ENCODE assay signal across 8 cellular contexts in genomic region chr6:72620866-72621242, GRCh38. TPM values are rescaled to one million over a fixed set of nuclear protein-coding genes. Genes with fewer than 3 reads are reported as not detected.
DNase-seq lines count a peak whose midpoint lies in the region; ATAC-seq and TF ChIP-seq lines count a peak whose summit lies in the region.

No MANE protein-coding gene starts in this region.

- POLR2A ChIA-PET in naive thymus-derived CD4-positive, alpha-beta T cell (lab: Charles Lee), result interaction anchor here (0.6 to 1.2 kb wide), 3 partner anchors 8 to 899 kb away, joined by 3 to 4 read pairs (median 3); no protein-coding TSS in a partner anchor

- ATAC-seq in heart right ventricle, result peak in 3 of 8 donors; percentile 6 to 11 (median 11)
- ATAC-seq in left cardiac atrium, result no peak
- ATAC-seq in naive thymus-derived CD4-positive, alpha-beta T cell, result no peak
- ATAC-seq in aorta (ENCODE audit: low FRiP score), result peak; percentile 2
- ATAC-seq in HG02938 (IDR thresholded peaks at IDR 0.05; ENCODE audit: unreplicated experiment), result no peak

- no peaks in the 10 kb centered on the region for H3K27me3 Mint-ChIP-seq in naive thymus-derived CD4-positive, alpha-beta T cell

- 7 to 10% methylated on average over 17 of the region's 17 CpGs for WGBS in heart right ventricle, 2 donors
- 1 to 2% methylated on average over 17 of the region's 17 CpGs for WGBS in aorta, 2 donors

- peaks cover 39 to 66% (median 48%) of the 10 kb centered on the region in 7 donors for H3K4me1 Mint-ChIP-seq in naive thymus-derived CD4-positive, alpha-beta T cell

- peaks cover 0 to 40% (median 34%) of the 10 kb centered on the region in 9 donors for H3K4me1 ChIP-seq in heart right ventricle
- H3K4me1 ChIP-seq in breast epithelium, result peaks cover 6 to 8% of the 10 kb centered on the region in 2 donors
- H3K4me1 ChIP-seq in naive thymus-derived CD4-positive, alpha-beta T cell (ENCODE audit: control insufficient read depth in 2 of 2, insufficient read depth in 2 of 2, low read length in 2 of 2), result peaks cover 18 to 27% of the 10 kb centered on the region in 2 donors
- H3K4me1 ChIP-seq in aorta (ENCODE audit: control insufficient read depth in 1 of 2, insufficient read depth in 2 of 2, low read length in 2 of 2), result no peaks in the 10 kb centered on the region

- H3K4me3 ChIP-seq in heart right ventricle (peak overlapping the region in 8 of 10 donors; percentile 34 to 60 (median 48)), breast epithelium (peak overlapping the region; percentile 37 to 74 (median 54)), aorta (ENCODE audit: low read length in 2 of 2) (peak overlapping the region; percentile 59 to 60)
- peak overlapping the region; percentile 82 for H3K4me3 ChIP-seq in naive thymus-derived CD4-positive, alpha-beta T cell (ENCODE audit: low read length)

- H3K36me3 ChIP-seq in heart right ventricle (no peaks in the 10 kb centered on the region), breast epithelium (no peaks in the 10 kb centered on the region), aorta (ENCODE audit: control insufficient read depth in 1 of 2, insufficient read depth in 2 of 2, low read length in 1 of 2) (no peaks in the 10 kb centered on the region)
- H3K36me3 ChIP-seq in naive thymus-derived CD4-positive, alpha-beta T cell (ENCODE audit: control insufficient read depth in 2 of 3, insufficient read depth in 3 of 3, low read length in 3 of 3), result no peaks in the 10 kb centered on the region

- no peak overlapping the region for H3K27ac ChIP-seq in heart right ventricle
- H3K27ac ChIP-seq in breast epithelium, result no peak overlapping the region
- peak overlapping the region; percentile 52 for H3K27ac ChIP-seq in naive thymus-derived CD4-positive, alpha-beta T cell (ENCODE audit: low read depth, low read length)
- peak overlapping the region; percentile 13 to 15 for H3K27ac ChIP-seq in aorta (ENCODE audit: low read depth in 1 of 2, low read length in 2 of 2)

- H3K4me3 Mint-ChIP-seq in naive thymus-derived CD4-positive, alpha-beta T cell, result peak overlapping the region; percentile 90 to 100 (median 94)

- no peak for DNase-seq in heart right ventricle
- DNase-seq in left cardiac atrium, result no peak
- DNase-seq in breast epithelium (ENCODE audit: low spot score in 2 of 2), result no peak
- DNase-seq in naive thymus-derived CD4-positive, alpha-beta T cell, result peak in 6 of 9 donors; percentile 22 to 36 (median 28)
- DNase-seq in aorta, result peak; percentile 47 to 76
- no peak for DNase-seq in NCI-H146 treated with DMSO at 0.1 percent for 48 hours (lab: John Stamatoyannopoulos, UW; ENCODE audit: unreplicated experiment)
- DNase-seq in NCI-H1694 treated with DMSO at 0.1 percent for 48 hours (lab: John Stamatoyannopoulos, UW), result no peak

- H3K9me3 ChIP-seq in heart right ventricle (no peaks in the 10 kb centered on the region), breast epithelium (no peaks in the 10 kb centered on the region), aorta (ENCODE audit: control insufficient read depth, low read length) (no peaks in the 10 kb centered on the region)
- no peaks in the 10 kb centered on the region for H3K9me3 ChIP-seq in naive thymus-derived CD4-positive, alpha-beta T cell (ENCODE audit: control insufficient read depth in 2 of 3, low read length in 3 of 3)

- intact Hi-C loops in heart right ventricle (cut with DNase I), result loop anchor here in 2 of 10 donors (5.0 to 10.0 kb wide), 2 partner anchors 494 to 506 kb away; no protein-coding TSS in a partner anchor
- intact Hi-C loops in left cardiac atrium (cut with DNase I), result loop anchor here in 1 of 2 donors (10.0 kb wide), 1 partner anchor 564 kb away; no protein-coding TSS in a partner anchor
- intact Hi-C loops in breast epithelium (cut with DNase I; ENCODE audit: low total_unique reads), result no loop called here
- intact Hi-C loops in naive thymus-derived CD4-positive, alpha-beta T cell (cut with micrococcal nuclease), result loop anchor here (1.0 to 10.0 kb wide), 14 partner anchors 48 to 1954 kb away; partner anchors contain the start of genes EEF1A1 (in 2 of the 2), KHDC1 (in 2 of the 2), MTO1 (in 1 of the 2) and OGFRL1 (in 1 of the 2)
- intact Hi-C loops in aorta (cut with DNase I), result loop anchor here (5.0 to 10.0 kb wide), 5 partner anchors 126 to 424 kb away; no protein-coding TSS in a partner anchor

- CTCF ChIA-PET in naive thymus-derived CD4-positive, alpha-beta T cell (lab: Charles Lee), result interaction anchor here (0.6 to 6.7 kb wide), 8 partner anchors 9 to 510 kb away, joined by 3 to 102 read pairs (median 4); no protein-coding TSS in a partner anchor

- H3K27me3 ChIP-seq in heart right ventricle (peaks cover 4 to 74% (median 58%) of the 10 kb centered on the region in 7 donors), breast epithelium (peaks cover 0 to 31% of the 10 kb centered on the region in 2 donors), aorta (ENCODE audit: control insufficient read depth in 1 of 2, insufficient read depth in 2 of 2, low read length in 1 of 2) (no peaks in the 10 kb centered on the region)
- H3K27me3 ChIP-seq in naive thymus-derived CD4-positive, alpha-beta T cell (ENCODE audit: control insufficient read depth in 2 of 2, insufficient read depth in 2 of 2, low read length in 2 of 2), result no peaks in the 10 kb centered on the region

- H3K9me3 Mint-ChIP-seq in naive thymus-derived CD4-positive, alpha-beta T cell, result no peaks in the 10 kb centered on the region

- TF ChIP-seq CTCF in heart right ventricle (IDR thresholded peaks at IDR 0.05), result no peak
- TF ChIP-seq CTCF in breast epithelium (IDR thresholded peaks at IDR 0.05), result no peak

- peak overlapping the region; percentile 85 to 99 (median 95) for H3K27ac Mint-ChIP-seq in naive thymus-derived CD4-positive, alpha-beta T cell

- TF ChIP-seq POLR2A in breast epithelium (IDR thresholded peaks at IDR 0.05), result no peak

- peaks cover 0 to 2% (median 0%) of the 10 kb centered on the region in 5 donors for H3K36me3 Mint-ChIP-seq in naive thymus-derived CD4-positive, alpha-beta T cell

RNA-seq across cellular contexts. Expression of gene KCNQ5, which starts 1.0 kb away (rescaled TPM):
- total RNA-seq in heart right ventricle (under 1 TPM in 2 of 10 donors, not detected in 8; 0.12 to 0.15 TPM), left cardiac atrium (under 1 TPM; 0.16 to 0.44 TPM), breast epithelium (1 to 10 TPM in 1 of 3 donors, under 1 TPM in 2; 0.16 to 1.0 (median 0.33) TPM), aorta (1 to 10 TPM; 4.4 to 8.1 TPM)
- polyA plus RNA-seq in heart right ventricle (under 1 TPM in 1 of 2 donors, not detected in 1; under 0.01 TPM), aorta (under 1 TPM; 0.15 to 0.38 TPM)
- total RNA-seq in naive thymus-derived CD4-positive, alpha-beta T cell, result 10 to 100 TPM in 3 of 5 experiments, 1 to 10 TPM in 2; 5.6 to 18.3 (median 10.6) TPM
- polyA plus RNA-seq in naive thymus-derived CD4-positive, alpha-beta T cell, result 1 to 10 TPM; 2.3 to 4.6 TPM

Comparison
In these comparisons a context has a peak if more than half of its experiments do, and no peak if none do; other contexts are left out.
1. DNase-seq: peak in naive thymus-derived CD4-positive, alpha-beta T cell (6 of 9) and aorta (2 of 2); none in heart right ventricle (0 of 2), left cardiac atrium (single experiment), breast epithelium (0 of 2), NCI-H146 treated with DMSO at 0.1 percent for 48 hours (single experiment) and NCI-H1694 treated with DMSO at 0.1 percent for 48 hours (single experiment).
2. H3K27ac ChIP-seq: peak in naive thymus-derived CD4-positive, alpha-beta T cell (single experiment) and aorta (2 of 2); none in heart right ventricle (0 of 10) and breast epithelium (0 of 2).
3. Peak in every context shown above with its lines, with median percentiles within 50 percentile points of each other: H3K4me3 ChIP-seq.